ENCODE assay signal across 25 cellular contexts in the genomic region with DNA sequence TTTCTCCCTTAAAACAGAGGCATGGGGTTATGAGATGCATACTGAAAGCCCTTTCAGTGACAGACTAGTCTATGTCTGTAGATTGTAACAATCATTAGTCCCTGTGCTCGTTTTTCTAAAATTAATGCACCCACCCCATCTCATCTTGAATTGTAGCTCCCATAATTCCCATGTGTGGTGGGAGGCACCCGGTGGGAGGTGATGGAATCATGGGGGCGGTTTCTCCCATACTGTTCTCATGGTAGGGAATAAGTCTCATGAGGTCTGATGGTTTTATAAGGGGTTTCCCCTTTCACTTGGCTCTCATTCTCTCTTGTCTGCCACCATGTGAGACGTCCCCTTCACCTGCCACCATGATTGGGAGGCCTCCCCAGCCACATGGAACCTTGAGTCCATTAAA.
DNase-seq lines count a peak whose midpoint lies in the region; ATAC-seq, FAIRE-seq and TF ChIP-seq lines count a peak whose summit lies in the region.
"Had no signal": no experiment of that assay in that cellular context is flagged by ENCODE, and none has a peak within 500 bp of the region (broad histone marks: within the 10 kb centered on the region; RNA-seq: fewer than 3 reads in every experiment).

No MANE protein-coding gene starts in this region.

- RAD21 ChIA-PET in HCT116 (lab: Charles Lee; ENCODE audit: low non-redundant PET in 1 of 2, low total read pairs in 2 of 2, uncharacterized antibody in 2 of 2, unreplicated experiment in 2 of 2) = no interaction called here

- TF ChIP-seq CTCF in HCT116 (IDR thresholded peaks at IDR 0.05 in 2 of 3, conservative IDR thresholded peaks at IDR 0.05 in 1 of 3; ENCODE audit: borderline replicate concordance in 1 of 3, insufficient read depth in 1 of 3, low read depth in 2 of 3, low read length in 2 of 3) (no peak), astrocyte (IDR thresholded peaks at IDR 0.05; ENCODE audit: insufficient read depth, low read depth, low read length) (no peak), keratinocyte (optimal IDR thresholded peaks at IDR 0.05 in 1 of 3, IDR thresholded peaks at IDR 0.05 in 1 of 3, conservative IDR thresholded peaks at IDR 0.05 in 1 of 3; ENCODE audit: extremely low read depth in 1 of 3, insufficient read depth in 2 of 3, low read length in 3 of 3) (no peak)

- BruUV-seq in HCT116 (replicated peaks; lab: Mats Ljungman, UMichigan) = no TSS peak

- dilution Hi-C loops in keratinocyte (cut with MboI; ENCODE audit: extremely low pct_ligation_motif_present, low sequenced_read_pairs) = no loop called here

- no peak for TF ChIP-seq POLR2A in HCT116 (IDR thresholded peaks at IDR 0.05; ENCODE audit: borderline replicate concordance, extremely low read depth, insufficient read depth, insufficient read length)

- no peak overlapping the region for H3K23ac ChIP-seq in neuronal stem cell (ENCODE audit: low read depth, low read length, poor library complexity)

- FAIRE-seq in astrocyte (lab: Jason Lieb, UNC) (no peak), keratinocyte (lab: Jason Lieb, UNC) (no peak)
- FAIRE-seq: GM12891 had no signal

- no peak overlapping the region for H2AFZ ChIP-seq in HCT116 (ENCODE audit: low read depth, low read length, poor library complexity, severe bottlenecking)
- H2AFZ ChIP-seq in astrocyte (ENCODE audit: low read depth, low read length) = no peak overlapping the region
- no peak overlapping the region for H2AFZ ChIP-seq in keratinocyte (ENCODE audit: control insufficient read depth, low read length)
- H2AFZ ChIP-seq in neuronal stem cell (ENCODE audit: low read length) = no peak overlapping the region

- H2BK12ac ChIP-seq in neuronal stem cell (ENCODE audit: low read length) = no peak overlapping the region

- no peak overlapping the region for H3K27ac ChIP-seq in HCT116 (ENCODE audit: low read depth, low read length)
- H3K27ac ChIP-seq in astrocyte (ENCODE audit: low read depth, low read length) = peak overlapping the region; percentile 61
- peak overlapping the region; percentile 43 for H3K27ac ChIP-seq in keratinocyte (ENCODE audit: control insufficient read depth, insufficient read depth, low read length)
- H3K27ac ChIP-seq in neuronal stem cell (replicated peaks; ENCODE audit: low read length) = no peak overlapping the region
- H3K27ac ChIP-seq: C4-2B, HL-60, Peyer's patch, SK-N-MC had no signal

- H4K8ac ChIP-seq in neuronal stem cell (ENCODE audit: low read depth, low read length) = no peak overlapping the region

- H3K4me1 ChIP-seq in HCT116 (ENCODE audit: control insufficient read depth in 1 of 2, insufficient read depth in 2 of 2, low read length in 2 of 2) (peaks cover 30 to 48% of the 10 kb centered on the region in 2 experiments), astrocyte (ENCODE audit: insufficient read depth, low read length) (peaks cover 16% of the 10 kb centered on the region), keratinocyte (ENCODE audit: control insufficient read depth, extremely low read depth, insufficient read depth, low read length) (peaks cover 15% of the 10 kb centered on the region), skeletal muscle satellite cell (ENCODE audit: control insufficient read depth, insufficient read depth, low read length) (peaks cover 14% of the 10 kb centered on the region), HAP-1 (no peaks in the 10 kb centered on the region), neuronal stem cell (ENCODE audit: control insufficient read depth in 2 of 2, insufficient read depth in 1 of 2, low read depth in 1 of 2, low read length in 2 of 2) (no peaks in the 10 kb centered on the region)
- H3K4me1 ChIP-seq: Peyer's patch had no signal

- H3K4me1 Mint-ChIP-seq in astrocyte (ENCODE audit: low read depth, unreplicated experiment) = peaks cover 15% of the 10 kb centered on the region
- H3K4me1 Mint-ChIP-seq: B cell; CD8-positive, alpha-beta memory T cell had no signal

- POLR2A ChIA-PET in HCT116 (lab: Charles Lee) = no interaction called here

- no peak overlapping the region for H2BK120ac ChIP-seq in neuronal stem cell (ENCODE audit: low read depth, low read length)

- H3K4me3 ChIP-seq in HCT116 (replicated peaks in 1 of 2; ENCODE audit: low read depth in 1 of 2, low read length in 2 of 2) (no peak overlapping the region), astrocyte (ENCODE audit: insufficient read depth, low read depth, low read length) (no peak overlapping the region), keratinocyte (ENCODE audit: control insufficient read depth in 2 of 3, extremely low read depth in 1 of 3, insufficient read depth in 2 of 3, low read depth in 1 of 3, low read length in 3 of 3) (no peak overlapping the region), skeletal muscle satellite cell (ENCODE audit: low read length) (no peak overlapping the region), HAP-1 (no peak overlapping the region), neuronal stem cell (ENCODE audit: low read length in 2 of 2) (no peak overlapping the region)
- H3K4me3 ChIP-seq: Peyer's patch, SK-N-MC had no signal

- no peaks in the 10 kb centered on the region for H3K27me3 Mint-ChIP-seq in astrocyte (ENCODE audit: low read depth, unreplicated experiment)
- H3K27me3 Mint-ChIP-seq: B cell had no signal

- H3K27ac Mint-ChIP-seq in astrocyte (ENCODE audit: unreplicated experiment) = peak overlapping the region; percentile 49
- H3K27ac Mint-ChIP-seq: B cell; CD8-positive, alpha-beta memory T cell had no signal

- ATAC-seq in HCT116 = no peak
- ATAC-seq in HG03354 (IDR thresholded peaks at IDR 0.05; ENCODE audit: poor library complexity, severe bottlenecking, unreplicated experiment) = no peak

- H3K9me2 ChIP-seq in HCT116 (ENCODE audit: insufficient read depth) = no peaks in the 10 kb centered on the region

- in situ Hi-C loops in HAP-1 (cut with MboI; ENCODE audit: low sequenced_read_pairs) = no loop called here

- H3K18ac ChIP-seq in neuronal stem cell (ENCODE audit: low read length) = no peak overlapping the region

- no peak overlapping the region for H2BK5ac ChIP-seq in neuronal stem cell (ENCODE audit: low read length)

- DNase-seq in HCT116 (ENCODE audit: low read depth, low spot score) = no peak
- DNase-seq in astrocyte (ENCODE audit: low read depth) = no peak
- no peak for DNase-seq in keratinocyte (ENCODE audit: low read depth, low spot score)
- DNase-seq in HAP-1 (ENCODE audit: low spot score in 2 of 2) = no peak
- DNase-seq in neuronal stem cell (ENCODE audit: low spot score) = no peak
- DNase-seq: Calu3; CD8-positive, alpha-beta memory T cell; DMS79 treated with DMSO at 0.1 percent for 48 hours; GF-D8; NCI-H1092; NCI-H1436; NCI-H187; NCI-H2081 treated with DMSO at 0.1 percent for 48 hours; NCI-H2171; NCI-H510A; NCI-H69; Peyer's patch; SIG-M5 had no signal

- H3K9ac ChIP-seq in HCT116 (ENCODE audit: low read length) = no peak overlapping the region
- H3K9ac ChIP-seq in astrocyte (ENCODE audit: low read length) = peak overlapping the region; percentile 44
- no peak overlapping the region for H3K9ac ChIP-seq in keratinocyte (ENCODE audit: control insufficient read depth, extremely low read depth, insufficient read depth, low read length)
- H3K9ac ChIP-seq in skeletal muscle satellite cell (ENCODE audit: low read depth, low read length) = peak overlapping the region; percentile 42
- H3K9ac ChIP-seq in neuronal stem cell (ENCODE audit: low read depth, low read length, poor library complexity) = no peak overlapping the region

- H3K4ac ChIP-seq in neuronal stem cell (ENCODE audit: low read length) = no peak overlapping the region

- no peak for TF ChIP-seq RAD21 in HCT116 (IDR thresholded peaks at IDR 0.05; ENCODE audit: low read depth)

- H3K79me2 ChIP-seq in HCT116 (ENCODE audit: insufficient read depth, low read length) = no peaks in the 10 kb centered on the region
- no peaks in the 10 kb centered on the region for H3K79me2 ChIP-seq in astrocyte (ENCODE audit: insufficient read depth, low read length)
- H3K79me2 ChIP-seq in keratinocyte (ENCODE audit: control insufficient read depth, insufficient read depth, low read length) = no peaks in the 10 kb centered on the region

- no peaks in the 10 kb centered on the region for H3K36me3 ChIP-seq in HCT116 (ENCODE audit: control insufficient read depth in 1 of 2, insufficient read depth in 2 of 2, low read length in 2 of 2)
- no peaks in the 10 kb centered on the region for H3K36me3 ChIP-seq in astrocyte (ENCODE audit: insufficient read depth, low read length)
- H3K36me3 ChIP-seq in keratinocyte (ENCODE audit: control insufficient read depth in 2 of 2, extremely low read depth in 1 of 2, insufficient read depth in 2 of 2, low read length in 2 of 2) = no peaks in the 10 kb centered on the region
- H3K36me3 ChIP-seq in skeletal muscle satellite cell (ENCODE audit: insufficient read depth, low read length) = no peaks in the 10 kb centered on the region
- H3K36me3 ChIP-seq in HAP-1 (replicated peaks) = no peaks in the 10 kb centered on the region
- no peaks in the 10 kb centered on the region for H3K36me3 ChIP-seq in neuronal stem cell (replicated peaks in 1 of 2; ENCODE audit: control insufficient read depth in 2 of 2, insufficient read depth in 2 of 2, low read length in 2 of 2)
- H3K36me3 ChIP-seq: Peyer's patch had no signal

- no peaks in the 10 kb centered on the region for H3K36me3 Mint-ChIP-seq in astrocyte (ENCODE audit: low read depth, unreplicated experiment)

- peaks cover 3% of the 10 kb centered on the region for H3K9me3 Mint-ChIP-seq in astrocyte (ENCODE audit: unreplicated experiment)

- H3K9me3 ChIP-seq in HCT116 (ENCODE audit: control insufficient read depth in 1 of 2, insufficient read depth in 1 of 2, low read depth in 1 of 2, low read length in 2 of 2) = no peaks in the 10 kb centered on the region
- H3K9me3 ChIP-seq in astrocyte (ENCODE audit: insufficient read depth, low read depth, low read length) = no peaks in the 10 kb centered on the region
- H3K9me3 ChIP-seq in keratinocyte (ENCODE audit: control insufficient read depth, low read depth, low read length) = no peaks in the 10 kb centered on the region
- peaks cover 5% of the 10 kb centered on the region for H3K9me3 ChIP-seq in skeletal muscle satellite cell (replicated peaks; ENCODE audit: low read length)
- H3K9me3 ChIP-seq in HAP-1 = no peaks in the 10 kb centered on the region
- peaks cover 0 to 2% of the 10 kb centered on the region in 2 donors for H3K9me3 ChIP-seq in neuronal stem cell (replicated peaks in 1 of 2; ENCODE audit: control insufficient read depth in 2 of 2, insufficient read depth in 1 of 2, low read depth in 1 of 2, low read length in 2 of 2)
- H3K9me3 ChIP-seq: Peyer's patch had no signal

- H4K20me1 ChIP-seq in HCT116 (ENCODE audit: insufficient read depth) = no peaks in the 10 kb centered on the region
- H4K20me1 ChIP-seq in astrocyte (ENCODE audit: insufficient read depth, low read length) = no peaks in the 10 kb centered on the region
- H4K20me1 ChIP-seq in keratinocyte (ENCODE audit: control insufficient read depth, extremely low read depth, insufficient read depth, low read length) = no peaks in the 10 kb centered on the region

- H3K79me1 ChIP-seq in neuronal stem cell (ENCODE audit: low read depth, low read length) = no peaks in the 10 kb centered on the region

- H3K4me2 ChIP-seq in HCT116 (ENCODE audit: low read length) = peak overlapping the region; percentile 30
- H3K4me2 ChIP-seq in astrocyte (ENCODE audit: low read length) = peak overlapping the region; percentile 22
- H3K4me2 ChIP-seq in keratinocyte (ENCODE audit: control insufficient read depth, extremely low read depth, insufficient read depth, low read depth, low read length) = peak overlapping the region; percentile 23
- no peak overlapping the region for H3K4me2 ChIP-seq in skeletal muscle satellite cell (ENCODE audit: low read length)
- H3K4me2 ChIP-seq in neuronal stem cell (ENCODE audit: insufficient read depth, low read length, poor library complexity, severe bottlenecking) = no peak overlapping the region

- H3K14ac ChIP-seq in neuronal stem cell (ENCODE audit: low read length) = no peak overlapping the region

- H3K4me3 Mint-ChIP-seq in astrocyte (ENCODE audit: unreplicated experiment) = no peak overlapping the region
- H3K4me3 Mint-ChIP-seq: B cell; CD8-positive, alpha-beta memory T cell had no signal

- H2AK5ac ChIP-seq in neuronal stem cell (ENCODE audit: low read depth, low read length) = no peak overlapping the region

- intact Hi-C loops in HCT116 (cut with micrococcal nuclease) = no loop called here

- H3K9me1 ChIP-seq in keratinocyte (ENCODE audit: control insufficient read depth, extremely low read depth, insufficient read depth, low read length) = no peaks in the 10 kb centered on the region

- CTCF ChIA-PET in HCT116 (lab: Charles Lee) = interaction anchor here (0.7 kb wide), 1 partner anchor 9 kb away, joined by 3 read pairs; no protein-coding TSS in a partner anchor

- H3K27me3 ChIP-seq in HCT116 (ENCODE audit: insufficient read depth, low read length) = no peaks in the 10 kb centered on the region
- no peaks in the 10 kb centered on the region for H3K27me3 ChIP-seq in astrocyte (ENCODE audit: insufficient read depth, low read length)
- H3K27me3 ChIP-seq in keratinocyte (ENCODE audit: control insufficient read depth, extremely low read depth, insufficient read depth, low read length) = no peaks in the 10 kb centered on the region
- no peaks in the 10 kb centered on the region for H3K27me3 ChIP-seq in skeletal muscle satellite cell (ENCODE audit: control insufficient read depth, insufficient read depth, low read length)
- H3K27me3 ChIP-seq in HAP-1 (ENCODE audit: low read depth) = no peaks in the 10 kb centered on the region
- H3K27me3 ChIP-seq in neuronal stem cell (ENCODE audit: control insufficient read depth in 3 of 3, insufficient read depth in 3 of 3, low read depth in 1 of 3, low read length in 3 of 3) = no peaks in the 10 kb centered on the region
- H3K27me3 ChIP-seq: Peyer's patch had no signal

- no peak overlapping the region for H2BK15ac ChIP-seq in neuronal stem cell (ENCODE audit: low read length)

- no peak overlapping the region for H4K91ac ChIP-seq in neuronal stem cell (ENCODE audit: low read depth, low read length, poor library complexity)

- WGBS in neuronal stem cell (ENCODE audit: extremely low coverage in 2 of 2, insufficient read length in 2 of 2, insufficient replicate concordance in 1 of 2), 2 donors = no CpG with 5 or more reads among the region's 4 CpGs

Comparison
In these comparisons a context has a peak if more than half of its experiments do, and no peak if none do; other contexts are left out.
1. H3K27ac ChIP-seq: peak in astrocyte (single experiment) and keratinocyte (single experiment); none in HCT116 (single experiment) and neuronal stem cell (single experiment).
2. H3K4me2 ChIP-seq: peak in HCT116 (single experiment), astrocyte (single experiment) and keratinocyte (single experiment); none in skeletal muscle satellite cell (single experiment) and neuronal stem cell (single experiment).
3. H3K9ac ChIP-seq: peak in astrocyte (single experiment) and skeletal muscle satellite cell (single experiment); none in HCT116 (single experiment), keratinocyte (single experiment) and neuronal stem cell (single experiment).